ENCODE assay signal across 14 cellular contexts in genomic region chr10:47087667-47088066, GRCh38.
"Had no signal": no experiment of that assay in that cellular context is flagged by ENCODE, and none has a peak within 500 bp of the region (broad histone marks: within the 10 kb centered on the region; RNA-seq: fewer than 3 reads in every experiment).

No MANE protein-coding gene starts in this region.

- H3K27me3 Mint-ChIP-seq: activated T-helper 17 cell treated with anti-CD3 and anti-CD28 coated beads, Interleukin-2, amount 50 U/mL, for 72 hours had no signal

- H3K4me1 Mint-ChIP-seq: activated naive CD4-positive, alpha-beta T cell treated with anti-CD3 and anti-CD28 coated beads, Interleukin-2, amount 10 ng/mL, durations not matched to agents 7 days and 5 days; activated T-helper 17 cell treated with anti-CD3 and anti-CD28 coated beads, Interleukin-2, amount 50 U/mL, for 72 hours; brain; natural killer cell had no signal

- H3K4me3 ChIP-seq: smooth muscle cell had no signal

- ATAC-seq: activated T-helper 17 cell treated with anti-CD3 and anti-CD28 coated beads, Interleukin-2, amount 50 U/mL, for 72 hours; esophagus mucosa; left colon; natural killer cell; right cardiac atrium; stimulated activated naive B cell treated with anti-CD40 and anti-IgM and Interleukin-4, amounts not matched to agents 10 μg/mL and 1 μg/mL and 100 μg/mL, for 72 hours had no signal

- H3K4me3 Mint-ChIP-seq: activated naive CD4-positive, alpha-beta T cell treated with anti-CD3 and anti-CD28 coated beads, Interleukin-2, amount 10 ng/mL, durations not matched to agents 7 days and 5 days; activated T-helper 17 cell treated with anti-CD3 and anti-CD28 coated beads, Interleukin-2, amount 50 U/mL, for 72 hours; brain; natural killer cell; stimulated activated naive B cell treated with anti-CD40 and anti-IgM and Interleukin-4, amounts not matched to agents 10 μg/mL and 1 μg/mL and 100 μg/mL, for 72 hours; T-helper 1 cell treated with Interleukin-12 subunit alpha and Interleukin-12 subunit beta and Interleukin-4 antibody, amounts not matched to agents 30 μg/mL and 1 μg/mL, for 36 hours had no signal

- H3K27ac Mint-ChIP-seq: activated naive CD4-positive, alpha-beta T cell treated with anti-CD3 and anti-CD28 coated beads, Interleukin-2, amount 10 ng/mL, durations not matched to agents 7 days and 5 days; activated T-helper 17 cell treated with anti-CD3 and anti-CD28 coated beads, Interleukin-2, amount 50 U/mL, for 72 hours; brain; natural killer cell; progenitor cell of endocrine pancreas; stimulated activated naive B cell treated with anti-CD40 and anti-IgM and Interleukin-4, amounts not matched to agents 10 μg/mL and 1 μg/mL and 100 μg/mL, for 72 hours; T-helper 1 cell treated with Interleukin-12 subunit alpha and Interleukin-12 subunit beta and Interleukin-4 antibody, amounts not matched to agents 30 μg/mL and 1 μg/mL, for 36 hours had no signal

- DNase-seq: activated CD4-positive, alpha-beta T cell treated with anti-CD3 and anti-CD28 coated beads for 4 hours; activated naive CD4-positive, alpha-beta T cell treated with anti-CD3 and anti-CD28 coated beads, Interleukin-2, amount 10 ng/mL, durations not matched to agents 7 days and 5 days; amygdala; hypothalamus; left colon; natural killer cell; right cardiac atrium; stimulated activated naive B cell treated with anti-CD40 and anti-IgM and Interleukin-4, amounts not matched to agents 10 μg/mL and 1 μg/mL and 100 μg/mL, for 72 hours had no signal

- H3K9me3 Mint-ChIP-seq: activated naive CD4-positive, alpha-beta T cell treated with anti-CD3 and anti-CD28 coated beads, Interleukin-2, amount 10 ng/mL, durations not matched to agents 7 days and 5 days; activated T-helper 17 cell treated with anti-CD3 and anti-CD28 coated beads, Interleukin-2, amount 50 U/mL, for 72 hours; natural killer cell; stimulated activated naive B cell treated with anti-CD40 and anti-IgM and Interleukin-4, amounts not matched to agents 10 μg/mL and 1 μg/mL and 100 μg/mL, for 72 hours; T-helper 1 cell treated with Interleukin-12 subunit alpha and Interleukin-12 subunit beta and Interleukin-4 antibody, amounts not matched to agents 30 μg/mL and 1 μg/mL, for 36 hours had no signal

- H3K4me2 ChIP-seq: smooth muscle cell had no signal
